7 cellular contexts compared by ENCODE assay signal in genomic region chr3:60144071-60144470, GRCh38.
"Had no signal": no experiment of that assay in that cellular context is flagged by ENCODE, and none has a peak within 500 bp of the region (broad histone marks: within the 10 kb centered on the region; RNA-seq: fewer than 3 reads in every experiment).

No MANE protein-coding gene starts in this region.

- H3K4me3 ChIP-seq: GM23248, GM23338 had no signal

- DNase-seq: GM23248, GOT3, H7, H9, HCEC 1CT, HFFc6 had no signal
